In genomic region chr6:113564401-113565161, GRCh38 we compare ENCODE assay signal across 8 cellular contexts.
DNase-seq lines count a peak whose midpoint lies in the region; ATAC-seq and TF ChIP-seq lines count a peak whose summit lies in the region.

No MANE protein-coding gene starts in this region.

- DNase-seq in GM03348 (ENCODE audit: low spot score) (peak; percentile 83), NCI-H510A (lab: John Stamatoyannopoulos, UW) (peak; percentile 49), dermis blood vessel endothelial cell (peak; percentile 54), stromal cell of bone marrow (ENCODE audit: low read depth) (peak; percentile 79), activated gamma-delta T cell treated with Interleukin-2 at 50 U/mL for 16 hours (no peak)
- no peak for DNase-seq in activated CD4-positive, alpha-beta T cell treated with anti-CD3 and anti-CD28 coated beads, Interleukin-2, amount 50 U/mL, for 4 hours

- H3K9ac ChIP-seq in liver (ENCODE audit: low read depth in 1 of 2, low read length in 2 of 2), result no peak overlapping the region

- no peaks in the 10 kb centered on the region for H3K27me3 ChIP-seq in liver (ENCODE audit: control insufficient read depth in 4 of 4, insufficient read depth in 4 of 4, low read length in 3 of 4)

- H3K36me3 ChIP-seq in liver (ENCODE audit: control insufficient read depth in 4 of 4, insufficient read depth in 3 of 4, low read depth in 1 of 4, low read length in 3 of 4), result no peaks in the 10 kb centered on the region

- TF ChIP-seq RAD21 in liver (IDR thresholded peaks at IDR 0.05), result peak; percentile 45 to 48

- 45% methylated on average over 22 of the region's 22 CpGs for WGBS in liver

- no peaks in the 10 kb centered on the region for H3K4me1 ChIP-seq in liver (ENCODE audit: control insufficient read depth in 4 of 4, insufficient read depth in 4 of 4, low read length in 3 of 4)

- H3K4me3 ChIP-seq in liver (ENCODE audit: low read depth in 1 of 3, low read length in 3 of 3), result no peak overlapping the region

- TF ChIP-seq CTCF in liver (IDR thresholded peaks at IDR 0.05; ENCODE audit: low read depth, low read length, missing input control), result no peak

- peak; percentile 60 for ATAC-seq in HG02981 (IDR thresholded peaks at IDR 0.05; ENCODE audit: unreplicated experiment)

- peak overlapping the region in 1 of 2 donors; percentile 45 for H3K27ac ChIP-seq in liver (ENCODE audit: low read depth in 1 of 2, low read length in 2 of 2)

- no peaks in the 10 kb centered on the region for H3K9me3 ChIP-seq in liver (ENCODE audit: control insufficient read depth in 4 of 4, low read length in 3 of 4)

TF ChIP-seq in liver, 16 proteins besides CTCF, POLR2A, EP300 and RAD21:
- no peak for TF ChIP-seq FOXA1 (IDR thresholded peaks at IDR 0.05)
- TF ChIP-seq SP1 (IDR thresholded peaks at IDR 0.05), result peak; percentile 29
- TF ChIP-seq HNF4G (IDR thresholded peaks at IDR 0.05), result no peak
- TF ChIP-seq MAX (IDR thresholded peaks at IDR 0.05), result peak; percentile 33
- TF ChIP-seq ZBTB33 (IDR thresholded peaks at IDR 0.05), result no peak
- TF ChIP-seq ATF3 (IDR thresholded peaks at IDR 0.05), result no peak
- peak in 1 of 2 donors; percentile 26 for TF ChIP-seq JUND (IDR thresholded peaks at IDR 0.05)
- peak; percentile 27 to 58 for TF ChIP-seq RXRA (IDR thresholded peaks at IDR 0.05)
- TF ChIP-seq FOXA2 (IDR thresholded peaks at IDR 0.05), result peak; percentile 35
- peak; percentile 58 for TF ChIP-seq NR2F2 (IDR thresholded peaks at IDR 0.05)
- no peak for TF ChIP-seq TAF1 (conservative IDR thresholded peaks at IDR 0.05)
- TF ChIP-seq YY1 (IDR thresholded peaks at IDR 0.05), result peak; percentile 40
- no peak for TF ChIP-seq EGR1 (IDR thresholded peaks at IDR 0.05; ENCODE audit: low read depth in 2 of 2)
- TF ChIP-seq HNF4A (conservative IDR thresholded peaks at IDR 0.05), result peak; percentile 35 to 68
- no peak for TF ChIP-seq GABPA (IDR thresholded peaks at IDR 0.05 in 1 of 2, conservative IDR thresholded peaks at IDR 0.05 in 1 of 2)
- TF ChIP-seq REST (IDR thresholded peaks at IDR 0.05), result no peak

Comparison
In these comparisons a context has a peak if more than half of its experiments do, and no peak if none do; other contexts are left out.
1. DNase-seq: peak in GM03348 (single experiment), NCI-H510A (single experiment), dermis blood vessel endothelial cell (single experiment) and stromal cell of bone marrow (single experiment); none in activated gamma-delta T cell treated with Interleukin-2 at 50 U/mL for 16 hours (single experiment) and activated CD4-positive, alpha-beta T cell treated with anti-CD3 and anti-CD28 coated beads, Interleukin-2, amount 50 U/mL, for 4 hours (0 of 2).